1 cellular context compared by ENCODE assay signal in genomic region chr13:44902793-44903192, GRCh38.
TF ChIP-seq lines count a peak whose summit lies in the region.

No MANE protein-coding gene starts in this region.

TF ChIP-seq in IMR-90, 13 proteins besides CTCF, POLR2A, EP300 and RAD21 (continued from another document):
- no peak for TF ChIP-seq RFX5 (IDR thresholded peaks at IDR 0.05; ENCODE audit: low read depth, low read length)
- TF ChIP-seq BHLHE40 (IDR thresholded peaks at IDR 0.05; ENCODE audit: low read depth, low read length), result no peak
- no peak for TF ChIP-seq CHD1 (IDR thresholded peaks at IDR 0.05; ENCODE audit: low read depth, low read length)
- TF ChIP-seq MAZ (IDR thresholded peaks at IDR 0.05; ENCODE audit: borderline replicate concordance, low read depth, low read length), result no peak
